ENCODE assay signal across 1 cellular context in the genomic region with DNA sequence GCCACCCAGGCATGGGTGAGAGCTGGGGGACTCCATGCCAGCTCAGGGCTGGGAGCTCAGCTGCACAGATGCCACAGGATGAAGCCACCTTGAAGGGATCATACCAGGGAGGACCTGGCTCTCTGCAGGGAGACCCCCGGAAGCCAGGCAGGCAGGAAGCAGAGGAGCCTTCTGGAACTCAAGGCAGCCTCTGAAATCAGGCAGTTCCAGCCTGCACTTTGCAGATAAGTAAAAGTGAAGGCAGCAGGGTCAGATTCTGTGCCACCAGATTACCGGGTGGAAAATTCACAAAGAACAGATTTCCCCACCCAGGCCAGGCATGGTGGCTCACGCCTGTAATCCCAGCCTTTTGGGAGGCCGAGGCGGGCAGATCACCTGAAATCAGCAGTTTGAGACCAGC.
TF ChIP-seq lines count a peak whose summit lies in the region.

No MANE protein-coding gene starts in this region.

TF ChIP-seq in HCT116, 20 proteins besides CTCF, POLR2A, EP300 and RAD21:
- TF ChIP-seq JUND (IDR thresholded peaks at IDR 0.05) (no peak), POLR2AphosphoS5 (IDR thresholded peaks at IDR 0.05; ENCODE audit: low read depth, low read length) (no peak), ZNF274 (IDR thresholded peaks at IDR 0.05; ENCODE audit: low read depth, low read length) (no peak), ELF1 (IDR thresholded peaks at IDR 0.05; ENCODE audit: borderline replicate concordance, low read depth) (no peak), YY1 (IDR thresholded peaks at IDR 0.05; ENCODE audit: extremely low read depth, insufficient replicate concordance, low read depth, low read length) (no peak), EGR1 (IDR thresholded peaks at IDR 0.05; ENCODE audit: low read depth) (no peak), CEBPB (IDR thresholded peaks at IDR 0.05; ENCODE audit: low read depth) (no peak), EZH2phosphoT487 (IDR thresholded peaks at IDR 0.05; ENCODE audit: borderline replicate concordance) (no peak), ATF3 (IDR thresholded peaks at IDR 0.05) (no peak), SP1 (IDR thresholded peaks at IDR 0.05; ENCODE audit: low read depth) (no peak), ZFX (IDR thresholded peaks at IDR 0.05) (no peak), FOSL1 (IDR thresholded peaks at IDR 0.05; ENCODE audit: low read depth) (no peak), TCF7L2 (IDR thresholded peaks at IDR 0.05; ENCODE audit: borderline replicate concordance, extremely low read depth, insufficient read depth, insufficient read length) (no peak), EZH2 (IDR thresholded peaks at IDR 0.05) (no peak), ZBTB33 (IDR thresholded peaks at IDR 0.05; ENCODE audit: extremely low read depth, insufficient replicate concordance, low read length) (no peak), CBX3 (IDR thresholded peaks at IDR 0.05; ENCODE audit: low read depth) (no peak), SRF (IDR thresholded peaks at IDR 0.05; ENCODE audit: low read depth) (no peak), SIN3A (IDR thresholded peaks at IDR 0.05; ENCODE audit: low read depth) (no peak)
- TF ChIP-seq, protein P1, sequence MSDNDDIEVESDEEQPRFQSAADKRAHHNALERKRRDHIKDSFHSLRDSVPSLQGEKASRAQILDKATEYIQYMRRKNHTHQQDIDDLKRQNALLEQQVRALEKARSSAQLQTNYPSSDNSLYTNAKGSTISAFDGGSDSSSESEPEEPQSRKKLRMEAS (IDR thresholded peaks at IDR 0.05), result no peak
- TF ChIP-seq, protein P2, sequence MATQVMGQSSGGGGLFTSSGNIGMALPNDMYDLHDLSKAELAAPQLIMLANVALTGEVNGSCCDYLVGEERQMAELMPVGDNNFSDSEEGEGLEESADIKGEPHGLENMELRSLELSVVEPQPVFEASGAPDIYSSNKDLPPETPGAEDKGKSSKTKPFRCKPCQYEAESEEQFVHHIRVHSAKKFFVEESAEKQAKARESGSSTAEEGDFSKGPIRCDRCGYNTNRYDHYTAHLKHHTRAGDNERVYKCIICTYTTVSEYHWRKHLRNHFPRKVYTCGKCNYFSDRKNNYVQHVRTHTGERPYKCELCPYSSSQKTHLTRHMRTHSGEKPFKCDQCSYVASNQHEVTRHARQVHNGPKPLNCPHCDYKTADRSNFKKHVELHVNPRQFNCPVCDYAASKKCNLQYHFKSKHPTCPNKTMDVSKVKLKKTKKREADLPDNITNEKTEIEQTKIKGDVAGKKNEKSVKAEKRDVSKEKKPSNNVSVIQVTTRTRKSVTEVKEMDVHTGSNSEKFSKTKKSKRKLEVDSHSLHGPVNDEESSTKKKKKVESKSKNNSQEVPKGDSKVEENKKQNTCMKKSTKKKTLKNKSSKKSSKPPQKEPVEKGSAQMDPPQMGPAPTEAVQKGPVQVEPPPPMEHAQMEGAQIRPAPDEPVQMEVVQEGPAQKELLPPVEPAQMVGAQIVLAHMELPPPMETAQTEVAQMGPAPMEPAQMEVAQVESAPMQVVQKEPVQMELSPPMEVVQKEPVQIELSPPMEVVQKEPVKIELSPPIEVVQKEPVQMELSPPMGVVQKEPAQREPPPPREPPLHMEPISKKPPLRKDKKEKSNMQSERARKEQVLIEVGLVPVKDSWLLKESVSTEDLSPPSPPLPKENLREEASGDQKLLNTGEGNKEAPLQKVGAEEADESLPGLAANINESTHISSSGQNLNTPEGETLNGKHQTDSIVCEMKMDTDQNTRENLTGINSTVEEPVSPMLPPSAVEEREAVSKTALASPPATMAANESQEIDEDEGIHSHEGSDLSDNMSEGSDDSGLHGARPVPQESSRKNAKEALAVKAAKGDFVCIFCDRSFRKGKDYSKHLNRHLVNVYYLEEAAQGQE (IDR thresholded peaks at IDR 0.05; ENCODE audit: low read depth), result no peak
